ENCODE assay signal across 7 cellular contexts in genomic region chr2:111491181-111491580, GRCh38.
DNase-seq lines count a peak whose midpoint lies in the region; ATAC-seq and TF ChIP-seq lines count a peak whose summit lies in the region.
"Not testable (repeated sequence)": the region's sequence is repeated elsewhere in the genome, so short reads cannot be mapped to it uniquely, and the experiment has no call there.

No MANE protein-coding gene starts in this region.

- not testable (repeated sequence) for H3K9me3 Mint-ChIP-seq in activated CD8-positive, alpha-beta T cell treated with anti-CD3 and anti-CD28 coated beads, Interleukin-2, amount 10 ng/mL, durations not matched to agents 7 days and 5 days (ENCODE audit: insufficient read depth); activated naive CD4-positive, alpha-beta T cell treated with anti-CD3 and anti-CD28 coated beads, Interleukin-2, amount 50 U/mL, for 24 hours; natural killer cell; stimulated activated naive B cell treated with anti-CD40 and anti-IgM and Interleukin-4, amounts not matched to agents 10 μg/mL and 1 μg/mL and 100 μg/mL, for 72 hours

- peaks cover 20% of the 10 kb centered on the region for H3K4me1 ChIP-seq in GM23248 (ENCODE audit: insufficient read depth)

- H3K36me3 Mint-ChIP-seq in T-helper 17 cell (ENCODE audit: low read depth); activated CD8-positive, alpha-beta T cell treated with anti-CD3 and anti-CD28 coated beads, Interleukin-2, amount 10 ng/mL, durations not matched to agents 7 days and 5 days (ENCODE audit: low read depth); activated naive CD4-positive, alpha-beta T cell treated with anti-CD3 and anti-CD28 coated beads, Interleukin-2, amount 50 U/mL, for 24 hours; natural killer cell; stimulated activated naive B cell treated with anti-CD40 and anti-IgM and Interleukin-4, amounts not matched to agents 10 μg/mL and 1 μg/mL and 100 μg/mL, for 72 hours: not testable (repeated sequence)

- no CpG with 5 or more reads among the region's 3 CpGs for WGBS in GM23248 (ENCODE audit: low coverage in 1 of 2, low lambda C conversion rate in 2 of 2, missing lambda C conversion rate in 2 of 2), 2 experiments

- H3K9me3 ChIP-seq in GM23248 (ENCODE audit: low read depth); T-helper 17 cell (ENCODE audit: control insufficient read depth, low read length, poor library complexity, severe bottlenecking): not testable (repeated sequence)

- TF ChIP-seq CTCF in fibroblast of villous mesenchyme (IDR thresholded peaks at IDR 0.05; ENCODE audit: insufficient read depth, low read depth, low read length); natural killer cell (IDR thresholded peaks at IDR 0.05): not testable (repeated sequence)

- CTCF ChIA-PET in activated CD8-positive, alpha-beta T cell treated with anti-CD3 and anti-CD28 coated beads, Interleukin-2, amount 10 ng/mL, durations not matched to agents 7 days and 5 days (lab: Charles Lee), result not testable (repeated sequence)

- peaks cover 19% of the 10 kb centered on the region for H3F3A ChIP-seq in GM23248 (ENCODE audit: insufficient read depth)

- peak overlapping the region; percentile 49 for H3K4me3 Mint-ChIP-seq in T-helper 17 cell
- peak overlapping the region; percentile 50 for H3K4me3 Mint-ChIP-seq in activated CD8-positive, alpha-beta T cell treated with anti-CD3 and anti-CD28 coated beads, Interleukin-2, amount 10 ng/mL, durations not matched to agents 7 days and 5 days
- peak overlapping the region; percentile 75 for H3K4me3 Mint-ChIP-seq in activated naive CD4-positive, alpha-beta T cell treated with anti-CD3 and anti-CD28 coated beads, Interleukin-2, amount 50 U/mL, for 24 hours
- not testable (repeated sequence) for H3K4me3 Mint-ChIP-seq in natural killer cell; stimulated activated naive B cell treated with anti-CD40 and anti-IgM and Interleukin-4, amounts not matched to agents 10 μg/mL and 1 μg/mL and 100 μg/mL, for 72 hours

- peak overlapping the region; percentile 50 for H3K9ac ChIP-seq in GM23248

- peak overlapping the region; percentile 49 for H3K4me2 ChIP-seq in GM23248 (ENCODE audit: unreplicated experiment)

- peak overlapping the region; percentile 68 for H3K27ac ChIP-seq in GM23248

- H2AFZ ChIP-seq in GM23248, result not testable (repeated sequence)

- H3K4me3 ChIP-seq in GM23248 (peak overlapping the region; percentile 58), fibroblast of villous mesenchyme (ENCODE audit: low read depth, low read length) (peak overlapping the region; percentile 41)

- in situ Hi-C loops in GM23248 (cut with MboI), result loop anchor here (25.0 kb wide), 1 partner anchor 171 kb away; no protein-coding TSS in a partner anchor

- H3K4me1 Mint-ChIP-seq in T-helper 17 cell; natural killer cell; stimulated activated naive B cell treated with anti-CD40 and anti-IgM and Interleukin-4, amounts not matched to agents 10 μg/mL and 1 μg/mL and 100 μg/mL, for 72 hours: not testable (repeated sequence)
- H3K4me1 Mint-ChIP-seq in activated CD8-positive, alpha-beta T cell treated with anti-CD3 and anti-CD28 coated beads, Interleukin-2, amount 10 ng/mL, durations not matched to agents 7 days and 5 days (ENCODE audit: low read depth), result peaks cover 20% of the 10 kb centered on the region
- H3K4me1 Mint-ChIP-seq in activated naive CD4-positive, alpha-beta T cell treated with anti-CD3 and anti-CD28 coated beads, Interleukin-2, amount 50 U/mL, for 24 hours, result peaks cover 14% of the 10 kb centered on the region

- not testable (repeated sequence) for H3K27me3 Mint-ChIP-seq in T-helper 17 cell; activated CD8-positive, alpha-beta T cell treated with anti-CD3 and anti-CD28 coated beads, Interleukin-2, amount 10 ng/mL, durations not matched to agents 7 days and 5 days (ENCODE audit: low read depth); activated naive CD4-positive, alpha-beta T cell treated with anti-CD3 and anti-CD28 coated beads, Interleukin-2, amount 50 U/mL, for 24 hours; natural killer cell (ENCODE audit: low read depth in 2 of 2); stimulated activated naive B cell treated with anti-CD40 and anti-IgM and Interleukin-4, amounts not matched to agents 10 μg/mL and 1 μg/mL and 100 μg/mL, for 72 hours

- H4K20me1 ChIP-seq in GM23248 (ENCODE audit: insufficient read depth), result not testable (repeated sequence)

- H3K9me2 ChIP-seq in GM23248 (ENCODE audit: insufficient read depth), result not testable (repeated sequence)

- not testable (repeated sequence) for H3K27me3 ChIP-seq in GM23248 (replicated peaks; ENCODE audit: insufficient read depth)

- intact Hi-C loops in natural killer cell (cut with micrococcal nuclease), result not testable (repeated sequence)

- H3K79me2 ChIP-seq in GM23248 (ENCODE audit: insufficient read depth), result peaks cover 52% of the 10 kb centered on the region

- peak; percentile 6 for ATAC-seq in T-helper 17 cell
- peak; percentile 6 for ATAC-seq in activated CD8-positive, alpha-beta T cell treated with anti-CD3 and anti-CD28 coated beads, Interleukin-2, amount 10 ng/mL, durations not matched to agents 7 days and 5 days
- ATAC-seq in natural killer cell, result not testable (repeated sequence)
- peak; percentile 53 to 62 for ATAC-seq in stimulated activated naive B cell treated with anti-CD40 and anti-IgM and Interleukin-4, amounts not matched to agents 10 μg/mL and 1 μg/mL and 100 μg/mL, for 72 hours (replicated peaks)

- not testable (repeated sequence) for H3K36me3 ChIP-seq in GM23248 (ENCODE audit: low read depth)

- DNase-seq in GM23248; T-helper 17 cell; activated CD8-positive, alpha-beta T cell treated with anti-CD3 and anti-CD28 coated beads, Interleukin-2, amount 10 ng/mL, durations not matched to agents 7 days and 5 days; fibroblast of villous mesenchyme (ENCODE audit: low read depth); natural killer cell; stimulated activated naive B cell treated with anti-CD40 and anti-IgM and Interleukin-4, amounts not matched to agents 10 μg/mL and 1 μg/mL and 100 μg/mL, for 72 hours: not testable (repeated sequence)

- POLR2A ChIA-PET in activated CD8-positive, alpha-beta T cell treated with anti-CD3 and anti-CD28 coated beads, Interleukin-2, amount 10 ng/mL, durations not matched to agents 7 days and 5 days (lab: Charles Lee), result not testable (repeated sequence)

- H3K27ac Mint-ChIP-seq in T-helper 17 cell, result peak overlapping the region; percentile 82
- peak overlapping the region; percentile 49 for H3K27ac Mint-ChIP-seq in activated CD8-positive, alpha-beta T cell treated with anti-CD3 and anti-CD28 coated beads, Interleukin-2, amount 10 ng/mL, durations not matched to agents 7 days and 5 days
- not testable (repeated sequence) for H3K27ac Mint-ChIP-seq in activated naive CD4-positive, alpha-beta T cell treated with anti-CD3 and anti-CD28 coated beads, Interleukin-2, amount 50 U/mL, for 24 hours; stimulated activated naive B cell treated with anti-CD40 and anti-IgM and Interleukin-4, amounts not matched to agents 10 μg/mL and 1 μg/mL and 100 μg/mL, for 72 hours
- peak overlapping the region; percentile 27 to 29 for H3K27ac Mint-ChIP-seq in natural killer cell
